In the genomic region with DNA sequence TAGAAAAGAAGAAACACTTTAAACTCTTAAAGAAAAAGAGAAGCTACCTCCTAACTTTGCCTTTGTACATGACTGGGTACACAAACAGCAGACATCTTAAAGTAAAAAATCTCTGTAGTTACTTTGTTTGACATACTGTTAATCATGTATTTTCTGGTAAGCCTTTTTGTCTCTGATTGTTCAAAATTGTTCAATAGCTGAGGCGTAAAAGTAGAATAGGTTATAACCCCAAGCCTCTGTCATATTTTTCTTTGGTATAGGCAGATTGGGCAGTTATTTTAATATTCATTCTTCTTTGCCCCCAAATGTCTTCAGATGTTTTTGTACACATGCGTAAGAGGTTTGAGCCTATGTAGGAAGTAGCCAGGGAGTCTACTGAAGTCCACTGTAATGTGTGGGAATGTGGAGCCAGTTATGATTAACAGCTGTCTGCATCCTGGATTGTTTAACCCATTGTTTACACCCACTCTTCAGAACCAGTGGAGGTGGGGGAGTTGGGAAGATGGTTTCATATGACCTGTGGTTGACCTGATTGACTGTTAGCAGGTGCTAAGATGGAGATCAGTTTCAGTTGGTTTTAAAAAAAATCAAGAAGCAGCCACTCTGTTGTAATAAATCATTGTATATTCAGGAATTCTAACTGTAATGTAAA, we compare ENCODE assay signal across 12 cellular contexts.
A peak's percentile ranks its signal among the peaks of the same experiment; 100 is the strongest.
DNase-seq lines count a peak whose midpoint lies in the region; ATAC-seq and TF ChIP-seq lines count a peak whose summit lies in the region.
"Had no signal": no experiment of that assay in that cellular context is flagged by ENCODE, and none has a peak within 500 bp of the region (broad histone marks: within the 10 kb centered on the region; RNA-seq: fewer than 3 reads in every experiment).

No MANE protein-coding gene starts in this region.

- TF ChIP-seq CTCF in 22Rv1 (IDR thresholded peaks at IDR 0.05) (peak; percentile 35), Panc1 (IDR thresholded peaks at IDR 0.05) (peak; percentile 65), testis (IDR thresholded peaks at IDR 0.05) (no peak)

- BruUV-seq in Panc1 (replicated peaks; lab: Mats Ljungman, UMichigan), result no TSS peak

- H3K27me3 ChIP-seq in Panc1 (ENCODE audit: control insufficient read depth, insufficient read depth, low read length) (no peaks in the 10 kb centered on the region), testis (no peaks in the 10 kb centered on the region)
- H3K27me3 ChIP-seq: body of pancreas had no signal

- no peak overlapping the region for H3K27ac Mint-ChIP-seq in T-helper 17 cell
- H3K27ac Mint-ChIP-seq: activated CD4-positive, alpha-beta memory T cell treated with anti-CD3 and anti-CD28 coated beads for 36 hours had no signal

- H3K9me3 ChIP-seq in Panc1 (ENCODE audit: control insufficient read depth, insufficient read depth, low read depth, low read length) (no peaks in the 10 kb centered on the region), T-helper 17 cell (ENCODE audit: control insufficient read depth, low read length, poor library complexity, severe bottlenecking) (no peaks in the 10 kb centered on the region), testis (no peaks in the 10 kb centered on the region)
- H3K9me3 ChIP-seq: body of pancreas had no signal

- in situ Hi-C loops in Panc1 (cut with HindIII; ENCODE audit: low pct_unique_long_range_greater_than_20kb, low sequenced_read_pairs), result no loop called here

- POLR2A ChIA-PET in Panc1 (lab: Charles Lee), result interaction anchor here (0.6 to 0.8 kb wide), 3 partner anchors 11 to 131 kb away, joined by 3 to 5 read pairs (median 3); no protein-coding TSS in a partner anchor

- no peak for TF ChIP-seq POLR2A in testis (IDR thresholded peaks at IDR 0.05)

- H3K4me1 ChIP-seq in Panc1 (ENCODE audit: control insufficient read depth, insufficient read depth, low read length) (peaks cover 28% of the 10 kb centered on the region), testis (no peaks in the 10 kb centered on the region)

- peaks cover 2% of the 10 kb centered on the region for H3K36me3 Mint-ChIP-seq in T-helper 17 cell (ENCODE audit: low read depth)
- H3K36me3 Mint-ChIP-seq: activated CD4-positive, alpha-beta memory T cell treated with anti-CD3 and anti-CD28 coated beads for 36 hours had no signal

- H3K4me3 Mint-ChIP-seq in T-helper 17 cell, result no peak overlapping the region
- H3K4me3 Mint-ChIP-seq: activated CD4-positive, alpha-beta memory T cell treated with anti-CD3 and anti-CD28 coated beads for 36 hours had no signal

- DNase-seq in Panc1 (ENCODE audit: low read depth, low spot score) (no peak), left ventricle myocardium superior (no peak), T-helper 17 cell (no peak), testis (no peak)
- DNase-seq in stimulated activated CD4-positive, alpha-beta T cell treated with anti-CD3 and anti-CD28 coated beads, Interleukin-1b, Interleukin-23, amount 100 ng/mL, for 48 hours, result no peak

- peaks cover 5% of the 10 kb centered on the region for H3K27me3 Mint-ChIP-seq in T-helper 17 cell
- H3K27me3 Mint-ChIP-seq: activated CD4-positive, alpha-beta memory T cell treated with anti-CD3 and anti-CD28 coated beads for 36 hours had no signal

- no peak overlapping the region for H3K27ac ChIP-seq in 22Rv1
- H3K27ac ChIP-seq in Panc1 (ENCODE audit: low read length), result peak overlapping the region; percentile 64; the same call in 1 of the 2 replicates
- no peak overlapping the region for H3K27ac ChIP-seq in testis
- H3K27ac ChIP-seq: body of pancreas, parathyroid adenoma had no signal

- CTCF ChIA-PET in Panc1 (lab: Charles Lee), result interaction anchor here (0.6 to 1.3 kb wide), 6 partner anchors 28 to 217 kb away, joined by 4 to 10 read pairs (median 5); no protein-coding TSS in a partner anchor

- H3K4me1 Mint-ChIP-seq in T-helper 17 cell, result peaks cover 21% of the 10 kb centered on the region

- no peak overlapping the region for H3K4me3 ChIP-seq in Panc1 (ENCODE audit: low read depth in 2 of 2, low read length in 2 of 2)
- no peak overlapping the region for H3K4me3 ChIP-seq in testis
- H3K4me3 ChIP-seq: body of pancreas, lung had no signal

- H3K36me3 ChIP-seq in Panc1 (ENCODE audit: control insufficient read depth, insufficient read depth, low read length), result no peaks in the 10 kb centered on the region
- H3K36me3 ChIP-seq in testis (ENCODE audit: low read depth, missing control alignments), result no peaks in the 10 kb centered on the region

- intact Hi-C loops in Panc1 (cut with micrococcal nuclease; ENCODE audit: unreplicated experiment), result loop anchor here (1.0 to 10.0 kb wide), 2 partner anchors 84 to 218 kb away; no protein-coding TSS in a partner anchor
- intact Hi-C loops in left ventricle myocardium superior (cut with micrococcal nuclease), result loop anchor here (5.0 to 10.0 kb wide), 2 partner anchors 154 to 222 kb away; a partner anchor contains a TSS
- intact Hi-C loops in testis (cut with DNase I; ENCODE audit: low total_unique reads), result no loop called here

- WGBS in testis, 2 donors, result 71 to 83% methylated on average over 2 of the region's 2 CpGs

- ATAC-seq in GM21423 (IDR thresholded peaks at IDR 0.05; ENCODE audit: unreplicated experiment) (peak; percentile 9), Panc1 (no peak), left ventricle myocardium superior (peak; percentile 31), GM18907 (IDR thresholded peaks at IDR 0.05; ENCODE audit: unreplicated experiment) (no peak), T-helper 17 cell (no peak)

Comparison
In these comparisons a context has a peak if more than half of its experiments do, and no peak if none do; other contexts are left out.
1. CTCF ChIP-seq: peak in 22Rv1 (single experiment) and Panc1 (single experiment); none in testis (0 of 3).
2. ATAC-seq: peak in GM21423 (single experiment) and left ventricle myocardium superior (single experiment); none in Panc1 (single experiment), GM18907 (single experiment) and T-helper 17 cell (single experiment).